9 cellular contexts compared by ENCODE assay signal in the genomic region with DNA sequence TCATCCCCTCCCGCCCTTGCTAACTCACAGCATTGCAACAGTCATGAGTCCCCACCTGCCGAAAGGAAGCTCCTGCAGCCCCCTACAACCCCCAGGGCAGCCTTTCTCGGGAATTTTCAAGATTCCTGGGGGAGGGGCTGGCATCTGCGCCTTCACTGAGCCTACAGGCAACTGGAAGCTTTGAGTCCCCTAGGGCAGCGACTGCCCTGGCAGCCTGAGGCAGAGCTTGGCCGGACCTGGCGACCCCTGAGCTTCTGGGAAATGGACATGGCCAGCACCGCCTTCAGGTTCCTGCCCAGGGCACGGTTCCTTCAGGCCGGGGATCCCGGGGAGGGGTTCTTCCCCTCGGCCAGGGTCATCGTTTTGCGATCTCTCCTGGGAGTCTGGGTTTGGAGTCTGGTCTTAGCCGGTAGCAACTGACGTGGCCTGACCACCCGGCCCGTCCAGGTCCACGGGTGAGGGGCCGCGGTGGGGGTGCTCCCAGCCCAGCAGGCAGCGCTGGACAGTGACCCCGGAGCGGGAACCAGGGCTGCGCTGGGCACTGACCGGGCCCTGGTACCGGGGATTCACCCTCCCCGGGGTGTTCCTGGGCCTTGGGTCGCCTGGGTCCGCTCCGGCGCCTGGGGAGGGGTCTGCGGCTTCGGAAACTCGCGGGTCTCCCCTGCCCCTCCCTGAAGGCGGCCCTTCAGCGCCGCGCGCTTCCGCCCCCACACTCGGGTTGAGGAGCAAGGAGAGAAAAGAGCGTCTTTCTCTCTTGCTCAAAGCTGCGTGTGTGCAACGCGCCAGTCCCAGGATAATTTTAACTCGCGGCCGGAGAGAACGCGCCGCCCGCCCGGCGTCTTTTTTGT. TPM values are rescaled to one million over a fixed set of nuclear protein-coding genes. Genes with fewer than 3 reads are reported as not detected.
DNase-seq lines count a peak whose midpoint lies in the region; ATAC-seq and TF ChIP-seq lines count a peak whose summit lies in the region.
"Had no signal": no experiment of that assay in that cellular context is flagged by ENCODE, and none has a peak within 500 bp of the region (broad histone marks: within the 10 kb centered on the region; RNA-seq: fewer than 3 reads in every experiment).

No MANE protein-coding gene starts in this region.

- no peaks in the 10 kb centered on the region for H3K9me3 Mint-ChIP-seq in naive B cell

- peaks cover 7 to 49% (median 15%) of the 10 kb centered on the region in 3 donors for H3K27me3 Mint-ChIP-seq in naive B cell

- H3K36me3 ChIP-seq in H7 (replicated peaks; ENCODE audit: control insufficient read depth, insufficient read depth, low read length): peaks cover 2% of the 10 kb centered on the region

- no peak overlapping the region for H3K27ac ChIP-seq in AG04450 (ENCODE audit: low read depth, low read length)
- peak overlapping the region; percentile 16 for H3K27ac ChIP-seq in caudate nucleus (ENCODE audit: low read depth, low read length)
- H3K27ac ChIP-seq: neutrophil had no signal

- H3K36me3 Mint-ChIP-seq in naive B cell: peaks cover 0 to 13% of the 10 kb centered on the region in 2 donors

- ATAC-seq in naive B cell (ENCODE audit: low read depth in 2 of 2) (peak; percentile 42 to 43), HG02938 (IDR thresholded peaks at IDR 0.05; ENCODE audit: unreplicated experiment) (no peak), HG03565 (IDR thresholded peaks at IDR 0.05; ENCODE audit: unreplicated experiment) (no peak)

- H3K27me3 ChIP-seq in AG04450 (ENCODE audit: control insufficient read depth, insufficient read depth, low read length) (peaks cover 22% of the 10 kb centered on the region), H7 (ENCODE audit: control insufficient read depth, insufficient read depth, low read length) (peaks cover 8% of the 10 kb centered on the region)

- DNase-seq in AG04450 (ENCODE audit: low read depth, low spot score): no peak
- peak; percentile 97 for DNase-seq in H7
- peak in 4 of 61 donors; percentile 22 to 40 (median 37) for DNase-seq in caudate nucleus (lab: John Stamatoyannopoulos, UW)
- DNase-seq in naive B cell: no peak
- DNase-seq in inferior parietal cortex (ENCODE audit: extremely low spot score): no peak
- no peak for DNase-seq in COR-L47 (lab: John Stamatoyannopoulos, UW)

- CTCF ChIA-PET in AG04450 (lab: Charles Lee): interaction anchor here (0.5 to 0.8 kb wide), 3 partner anchors 9 to 149 kb away, joined by 3 to 4 read pairs (median 3); no protein-coding TSS in a partner anchor

- peak overlapping the region in 1 of 6 donors; percentile 73 for H3K27ac Mint-ChIP-seq in naive B cell

- peaks cover 6 to 10% (median 9%) of the 10 kb centered on the region in 3 donors for H3K4me1 Mint-ChIP-seq in naive B cell

- TF ChIP-seq CTCF in AG04450 (IDR thresholded peaks at IDR 0.05; ENCODE audit: low read depth, low read length): no peak

- no peaks in the 10 kb centered on the region; the same call in 1 of the 2 replicates for H3K9me3 ChIP-seq in AG04450 (ENCODE audit: control insufficient read depth, insufficient read depth, low read length)
- H3K9me3 ChIP-seq: neutrophil had no signal

- POLR2A ChIA-PET in AG04450 (lab: Yijun Ruan, JAX): interaction anchor here (1.0 kb wide), 1 partner anchor 20 kb away, joined by 3 read pairs; the partner anchor contains the start of gene MRGBP

- peak overlapping the region in 7 of 8 donors; percentile 47 to 85 (median 65) for H3K4me3 Mint-ChIP-seq in naive B cell

- H3K4me3 ChIP-seq in AG04450 (ENCODE audit: low read depth, low read length): peak overlapping the region; percentile 36
- H3K4me3 ChIP-seq in H7 (ENCODE audit: insufficient read depth, low read depth, low read length): peak overlapping the region; percentile 63

RNA-seq across cellular contexts. Expression of gene COL9A3, which starts 0.6 kb away (rescaled TPM):
- polyA plus RNA-seq in AG04450 (2011; rRNA removed): 0.69 and 0.98 TPM in 2 replicates
- 0.23 and 0.39 TPM in 2 replicates for polyA minus RNA-seq in AG04450 (2011; rRNA and poly(A)+ RNA removed)
- 131 and 139 TPM in 2 replicates for total RNA-seq in H7 (2014; rRNA removed; shearing (Covaris generic))
- polyA plus RNA-seq in naive B cell (ENCODE audit: low read depth in 6 of 6): 10 to 100 TPM in 2 of 6 donors, 1 to 10 TPM in 4; 1.2 to 19.6 (median 2.6) TPM

RNA-seq across cellular contexts. Expression of gene OGFR, which starts 11.6 kb away (rescaled TPM):
- polyA plus RNA-seq in AG04450 (2011; rRNA removed) (19.7 and 21.7 TPM in 2 replicates), naive B cell (ENCODE audit: low read depth in 6 of 6) (10 to 100 TPM; 20.6 to 74.6 (median 46.0) TPM)
- 22.0 and 32.6 TPM in 2 replicates for polyA minus RNA-seq in AG04450 (2011; rRNA and poly(A)+ RNA removed)
- total RNA-seq in H7 (2014; rRNA removed; shearing (Covaris generic)): 50.1 and 57.1 TPM in 2 replicates

RNA-seq across cellular contexts. Expression of gene MRGBP, which starts 20.0 kb away (rescaled TPM):
- polyA plus RNA-seq in AG04450 (2011; rRNA removed) (13.4 and 14.4 TPM in 2 replicates), naive B cell (ENCODE audit: low read depth in 6 of 6) (10 to 100 TPM; 10.8 to 13.2 (median 11.3) TPM)
- polyA minus RNA-seq in AG04450 (2011; rRNA and poly(A)+ RNA removed): 12.5 and 14.0 TPM in 2 replicates
- total RNA-seq in H7 (2014; rRNA removed; shearing (Covaris generic)): 28.3 and 28.5 TPM in 2 replicates

RNA-seq across cellular contexts. Expression of gene TCFL5, which starts 45.4 kb away (rescaled TPM):
- 8.7 and 9.9 TPM in 2 replicates for polyA plus RNA-seq in AG04450 (2011; rRNA removed)
- polyA minus RNA-seq in AG04450 (2011; rRNA and poly(A)+ RNA removed): 4.0 and 5.1 TPM in 2 replicates
- 25.7 and 36.8 TPM in 2 replicates for total RNA-seq in H7 (2014; rRNA removed; shearing (Covaris generic))
- polyA plus RNA-seq in naive B cell (ENCODE audit: low read depth in 6 of 6): 1 to 10 TPM in 5 of 6 donors, under 1 TPM in 1; 0.51 to 2.0 (median 1.2) TPM

Comparison
In these comparisons a context has a peak if more than half of its experiments do, and no peak if none do; other contexts are left out.
1. ATAC-seq: peak in naive B cell (2 of 2); none in HG02938 (single experiment) and HG03565 (single experiment).